In the genomic region with DNA sequence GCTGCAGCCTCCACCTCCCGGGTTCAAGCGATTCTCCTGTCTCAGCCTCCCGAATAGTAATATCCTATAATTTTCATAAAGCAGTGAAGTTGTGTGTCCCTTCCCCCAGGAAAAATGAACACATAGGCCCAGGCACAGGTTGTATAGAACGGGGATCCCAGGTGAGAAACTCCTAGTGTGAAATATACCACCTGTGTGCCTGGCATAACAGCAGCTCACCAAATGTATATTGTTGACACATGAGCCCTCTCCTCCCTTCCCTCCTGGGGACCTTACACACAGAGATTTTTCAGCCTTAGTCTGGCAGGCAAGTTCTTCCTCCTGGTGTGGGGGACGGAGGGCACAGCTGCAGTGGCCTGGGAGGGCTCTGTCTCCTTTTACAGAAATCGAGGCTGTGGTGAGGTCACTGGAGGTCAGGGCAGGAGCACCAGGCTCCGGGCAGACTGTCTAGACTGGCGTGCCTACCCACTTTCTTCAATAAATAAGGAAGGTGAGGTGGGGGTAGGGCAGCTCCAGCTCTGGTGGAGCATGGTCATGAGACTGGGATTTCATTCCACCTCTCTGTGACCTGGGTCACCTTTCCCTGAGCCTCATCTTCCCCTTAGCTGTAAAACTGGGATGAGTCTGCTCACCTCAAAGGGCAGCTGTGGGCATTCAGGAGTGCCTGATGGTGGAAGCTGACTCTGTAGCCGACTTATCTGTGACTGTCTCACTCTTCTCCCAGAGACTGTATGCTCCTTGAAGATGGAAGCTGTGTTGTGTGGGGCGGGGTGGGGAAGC, we compare ENCODE assay signal across 1 cellular context.
TF ChIP-seq lines count a peak whose summit lies in the region.

No MANE protein-coding gene starts in this region.

TF ChIP-seq in HepG2, 621 proteins besides CTCF, POLR2A, EP300 and RAD21:
- TF ChIP-seq, protein P1, sequence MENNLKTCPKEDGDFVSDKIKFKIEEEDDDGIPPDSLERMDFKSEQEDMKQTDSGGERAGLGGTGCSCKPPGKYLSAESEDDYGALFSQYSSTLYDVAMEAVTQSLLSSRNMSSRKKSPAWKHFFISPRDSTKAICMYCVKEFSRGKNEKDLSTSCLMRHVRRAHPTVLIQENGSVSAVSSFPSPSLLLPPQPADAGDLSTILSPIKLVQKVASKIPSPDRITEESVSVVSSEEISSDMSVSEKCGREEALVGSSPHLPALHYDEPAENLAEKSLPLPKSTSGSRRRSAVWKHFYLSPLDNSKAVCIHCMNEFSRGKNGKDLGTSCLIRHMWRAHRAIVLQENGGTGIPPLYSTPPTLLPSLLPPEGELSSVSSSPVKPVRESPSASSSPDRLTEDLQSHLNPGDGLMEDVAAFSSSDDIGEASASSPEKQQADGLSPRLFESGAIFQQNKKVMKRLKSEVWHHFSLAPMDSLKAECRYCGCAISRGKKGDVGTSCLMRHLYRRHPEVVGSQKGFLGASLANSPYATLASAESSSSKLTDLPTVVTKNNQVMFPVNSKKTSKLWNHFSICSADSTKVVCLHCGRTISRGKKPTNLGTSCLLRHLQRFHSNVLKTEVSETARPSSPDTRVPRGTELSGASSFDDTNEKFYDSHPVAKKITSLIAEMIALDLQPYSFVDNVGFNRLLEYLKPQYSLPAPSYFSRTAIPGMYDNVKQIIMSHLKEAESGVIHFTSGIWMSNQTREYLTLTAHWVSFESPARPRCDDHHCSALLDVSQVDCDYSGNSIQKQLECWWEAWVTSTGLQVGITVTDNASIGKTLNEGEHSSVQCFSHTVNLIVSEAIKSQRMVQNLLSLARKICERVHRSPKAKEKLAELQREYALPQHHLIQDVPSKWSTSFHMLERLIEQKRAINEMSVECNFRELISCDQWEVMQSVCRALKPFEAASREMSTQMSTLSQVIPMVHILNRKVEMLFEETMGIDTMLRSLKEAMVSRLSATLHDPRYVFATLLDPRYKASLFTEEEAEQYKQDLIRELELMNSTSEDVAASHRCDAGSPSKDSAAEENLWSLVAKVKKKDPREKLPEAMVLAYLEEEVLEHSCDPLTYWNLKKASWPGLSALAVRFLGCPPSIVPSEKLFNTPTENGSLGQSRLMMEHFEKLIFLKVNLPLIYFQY (CRISPR knock-in tag; IDR thresholded peaks at IDR 0.05; ENCODE audit: borderline replicate concordance) = no peak
- TF ChIP-seq ZNF20 (CRISPR knock-in tag; IDR thresholded peaks at IDR 0.05) (no peak), ZNF816 (CRISPR knock-in tag; IDR thresholded peaks at IDR 0.05; ENCODE audit: borderline replicate concordance) (no peak), NFE2L1 (CRISPR knock-in tag; IDR thresholded peaks at IDR 0.05; ENCODE audit: borderline replicate concordance) (no peak), ASH2L (IDR thresholded peaks at IDR 0.05; ENCODE audit: insufficient read length, low read depth, low read length) (no peak), ZFP36L2 (CRISPR knock-in tag; IDR thresholded peaks at IDR 0.05) (no peak)
- TF ChIP-seq, protein P2, sequence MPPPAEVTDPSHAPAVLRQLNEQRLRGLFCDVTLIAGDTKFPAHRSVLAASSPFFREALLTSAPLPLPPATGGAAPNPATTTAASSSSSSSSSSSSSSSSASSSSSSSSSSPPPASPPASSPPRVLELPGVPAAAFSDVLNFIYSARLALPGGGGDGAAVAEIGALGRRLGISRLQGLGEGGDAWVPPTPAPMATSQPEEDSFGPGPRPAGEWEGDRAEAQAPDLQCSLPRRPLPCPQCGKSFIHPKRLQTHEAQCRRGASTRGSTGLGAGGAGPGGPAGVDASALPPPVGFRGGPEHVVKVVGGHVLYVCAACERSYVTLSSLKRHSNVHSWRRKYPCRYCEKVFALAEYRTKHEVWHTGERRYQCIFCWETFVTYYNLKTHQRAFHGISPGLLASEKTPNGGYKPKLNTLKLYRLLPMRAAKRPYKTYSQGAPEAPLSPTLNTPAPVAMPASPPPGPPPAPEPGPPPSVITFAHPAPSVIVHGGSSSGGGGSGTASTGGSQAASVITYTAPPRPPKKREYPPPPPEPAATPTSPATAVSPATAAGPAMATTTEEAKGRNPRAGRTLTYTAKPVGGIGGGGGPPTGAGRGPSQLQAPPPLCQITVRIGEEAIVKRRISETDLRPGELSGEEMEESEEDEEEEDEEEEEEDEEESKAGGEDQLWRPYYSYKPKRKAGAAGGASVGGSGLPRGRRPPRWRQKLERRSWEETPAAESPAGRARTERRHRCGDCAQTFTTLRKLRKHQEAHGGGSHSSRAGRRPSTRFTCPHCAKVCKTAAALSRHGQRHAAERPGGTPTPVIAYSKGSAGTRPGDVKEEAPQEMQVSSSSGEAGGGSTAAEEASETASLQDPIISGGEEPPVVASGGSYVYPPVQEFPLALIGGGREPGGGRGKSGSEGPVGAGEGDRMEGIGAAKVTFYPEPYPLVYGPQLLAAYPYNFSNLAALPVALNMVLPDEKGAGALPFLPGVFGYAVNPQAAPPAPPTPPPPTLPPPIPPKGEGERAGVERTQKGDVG (CRISPR knock-in tag; IDR thresholded peaks at IDR 0.05; ENCODE audit: borderline replicate concordance) = no peak
- TF ChIP-seq, protein P3, sequence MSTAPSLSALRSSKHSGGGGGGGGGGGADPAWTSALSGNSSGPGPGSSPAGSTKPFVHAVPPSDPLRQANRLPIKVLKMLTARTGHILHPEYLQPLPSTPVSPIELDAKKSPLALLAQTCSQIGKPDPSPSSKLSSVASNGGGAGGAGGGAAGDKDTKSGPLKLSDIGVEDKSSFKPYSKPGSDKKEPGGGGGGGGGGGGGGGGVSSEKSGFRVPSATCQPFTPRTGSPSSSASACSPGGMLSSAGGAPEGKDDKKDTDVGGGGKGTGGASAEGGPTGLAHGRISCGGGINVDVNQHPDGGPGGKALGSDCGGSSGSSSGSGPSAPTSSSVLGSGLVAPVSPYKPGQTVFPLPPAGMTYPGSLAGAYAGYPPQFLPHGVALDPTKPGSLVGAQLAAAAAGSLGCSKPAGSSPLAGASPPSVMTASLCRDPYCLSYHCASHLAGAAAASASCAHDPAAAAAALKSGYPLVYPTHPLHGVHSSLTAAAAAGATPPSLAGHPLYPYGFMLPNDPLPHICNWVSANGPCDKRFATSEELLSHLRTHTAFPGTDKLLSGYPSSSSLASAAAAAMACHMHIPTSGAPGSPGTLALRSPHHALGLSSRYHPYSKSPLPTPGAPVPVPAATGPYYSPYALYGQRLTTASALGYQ (CRISPR knock-in tag; IDR thresholded peaks at IDR 0.05) = no peak
- TF ChIP-seq, protein P4, sequence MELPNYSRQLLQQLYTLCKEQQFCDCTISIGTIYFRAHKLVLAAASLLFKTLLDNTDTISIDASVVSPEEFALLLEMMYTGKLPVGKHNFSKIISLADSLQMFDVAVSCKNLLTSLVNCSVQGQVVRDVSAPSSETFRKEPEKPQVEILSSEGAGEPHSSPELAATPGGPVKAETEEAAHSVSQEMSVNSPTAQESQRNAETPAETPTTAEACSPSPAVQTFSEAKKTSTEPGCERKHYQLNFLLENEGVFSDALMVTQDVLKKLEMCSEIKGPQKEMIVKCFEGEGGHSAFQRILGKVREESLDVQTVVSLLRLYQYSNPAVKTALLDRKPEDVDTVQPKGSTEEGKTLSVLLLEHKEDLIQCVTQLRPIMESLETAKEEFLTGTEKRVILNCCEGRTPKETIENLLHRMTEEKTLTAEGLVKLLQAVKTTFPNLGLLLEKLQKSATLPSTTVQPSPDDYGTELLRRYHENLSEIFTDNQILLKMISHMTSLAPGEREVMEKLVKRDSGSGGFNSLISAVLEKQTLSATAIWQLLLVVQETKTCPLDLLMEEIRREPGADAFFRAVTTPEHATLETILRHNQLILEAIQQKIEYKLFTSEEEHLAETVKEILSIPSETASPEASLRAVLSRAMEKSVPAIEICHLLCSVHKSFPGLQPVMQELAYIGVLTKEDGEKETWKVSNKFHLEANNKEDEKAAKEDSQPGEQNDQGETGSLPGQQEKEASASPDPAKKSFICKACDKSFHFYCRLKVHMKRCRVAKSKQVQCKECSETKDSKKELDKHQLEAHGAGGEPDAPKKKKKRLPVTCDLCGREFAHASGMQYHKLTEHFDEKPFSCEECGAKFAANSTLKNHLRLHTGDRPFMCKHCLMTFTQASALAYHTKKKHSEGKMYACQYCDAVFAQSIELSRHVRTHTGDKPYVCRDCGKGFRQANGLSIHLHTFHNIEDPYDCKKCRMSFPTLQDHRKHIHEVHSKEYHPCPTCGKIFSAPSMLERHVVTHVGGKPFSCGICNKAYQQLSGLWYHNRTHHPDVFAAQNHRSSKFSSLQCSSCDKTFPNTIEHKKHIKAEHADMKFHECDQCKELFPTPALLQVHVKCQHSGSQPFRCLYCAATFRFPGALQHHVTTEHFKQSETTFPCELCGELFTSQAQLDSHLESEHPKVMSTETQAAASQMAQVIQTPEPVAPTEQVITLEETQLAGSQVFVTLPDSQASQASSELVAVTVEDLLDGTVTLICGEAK (IDR thresholded peaks at IDR 0.05) = no peak
- TF ChIP-seq, protein P4 (CRISPR knock-in tag; IDR thresholded peaks at IDR 0.05) = no peak
- TF ChIP-seq, protein P5, sequence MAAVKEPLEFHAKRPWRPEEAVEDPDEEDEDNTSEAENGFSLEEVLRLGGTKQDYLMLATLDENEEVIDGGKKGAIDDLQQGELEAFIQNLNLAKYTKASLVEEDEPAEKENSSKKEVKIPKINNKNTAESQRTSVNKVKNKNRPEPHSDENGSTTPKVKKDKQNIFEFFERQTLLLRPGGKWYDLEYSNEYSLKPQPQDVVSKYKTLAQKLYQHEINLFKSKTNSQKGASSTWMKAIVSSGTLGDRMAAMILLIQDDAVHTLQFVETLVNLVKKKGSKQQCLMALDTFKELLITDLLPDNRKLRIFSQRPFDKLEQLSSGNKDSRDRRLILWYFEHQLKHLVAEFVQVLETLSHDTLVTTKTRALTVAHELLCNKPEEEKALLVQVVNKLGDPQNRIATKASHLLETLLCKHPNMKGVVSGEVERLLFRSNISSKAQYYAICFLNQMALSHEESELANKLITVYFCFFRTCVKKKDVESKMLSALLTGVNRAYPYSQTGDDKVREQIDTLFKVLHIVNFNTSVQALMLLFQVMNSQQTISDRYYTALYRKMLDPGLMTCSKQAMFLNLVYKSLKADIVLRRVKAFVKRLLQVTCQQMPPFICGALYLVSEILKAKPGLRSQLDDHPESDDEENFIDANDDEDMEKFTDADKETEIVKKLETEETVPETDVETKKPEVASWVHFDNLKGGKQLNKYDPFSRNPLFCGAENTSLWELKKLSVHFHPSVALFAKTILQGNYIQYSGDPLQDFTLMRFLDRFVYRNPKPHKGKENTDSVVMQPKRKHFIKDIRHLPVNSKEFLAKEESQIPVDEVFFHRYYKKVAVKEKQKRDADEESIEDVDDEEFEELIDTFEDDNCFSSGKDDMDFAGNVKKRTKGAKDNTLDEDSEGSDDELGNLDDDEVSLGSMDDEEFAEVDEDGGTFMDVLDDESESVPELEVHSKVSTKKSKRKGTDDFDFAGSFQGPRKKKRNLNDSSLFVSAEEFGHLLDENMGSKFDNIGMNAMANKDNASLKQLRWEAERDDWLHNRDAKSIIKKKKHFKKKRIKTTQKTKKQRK (IDR thresholded peaks at IDR 0.05; ENCODE audit: low read length) = no peak
